Comparison of ENCODE assay signal across 1 cellular context in genomic region chr3:9552252-9552999, GRCh38.
TF ChIP-seq lines count a peak whose summit lies in the region.

No MANE protein-coding gene starts in this region.

TF ChIP-seq in WTC11, 78 proteins besides CTCF, POLR2A, EP300 and RAD21 (continued from another document):
- TF ChIP-seq CDX4 (CRISPR knock-in tag; IDR thresholded peaks at IDR 0.05; ENCODE audit: borderline replicate concordance) (no peak), PRRX2 (CRISPR knock-in tag; IDR thresholded peaks at IDR 0.05) (no peak), JAZF1 (CRISPR knock-in tag; IDR thresholded peaks at IDR 0.05) (no peak), ZNF138 (CRISPR knock-in tag; conservative IDR thresholded peaks at IDR 0.05) (peak; percentile 97), E2F4 (CRISPR knock-in tag; IDR thresholded peaks at IDR 0.05; ENCODE audit: borderline replicate concordance, low read depth) (peak; percentile 84), ELF4 (CRISPR knock-in tag; IDR thresholded peaks at IDR 0.05; ENCODE audit: low read depth) (0 out of 2 replicates have a peak, but pooled peaks have one; percentile 63), ESRRA (CRISPR knock-in tag; IDR thresholded peaks at IDR 0.05; ENCODE audit: borderline replicate concordance) (peak; percentile 96), NFYB (CRISPR knock-in tag; conservative IDR thresholded peaks at IDR 0.05; ENCODE audit: low read depth) (peak; percentile 48), SP1 (CRISPR knock-in tag; conservative IDR thresholded peaks at IDR 0.05) (peak; percentile 75), EMX1 (CRISPR knock-in tag; IDR thresholded peaks at IDR 0.05) (0 out of 2 replicates have a peak, but pooled peaks have one; percentile 67), ATF6 (CRISPR knock-in tag; IDR thresholded peaks at IDR 0.05) (no peak), ZNF263 (CRISPR knock-in tag; IDR thresholded peaks at IDR 0.05; ENCODE audit: low read depth) (peak; percentile 52; the same call in 1 of the 2 replicates), PRDM15 (CRISPR knock-in tag; IDR thresholded peaks at IDR 0.05) (peak; percentile 70), ETV6 (CRISPR knock-in tag; IDR thresholded peaks at IDR 0.05) (peak; percentile 99), TEAD4 (CRISPR knock-in tag; IDR thresholded peaks at IDR 0.05) (peak; percentile 98), RELA (CRISPR knock-in tag; IDR thresholded peaks at IDR 0.05; ENCODE audit: borderline replicate concordance) (peak; percentile 94), ZNF423 (CRISPR knock-in tag; IDR thresholded peaks at IDR 0.05) (no peak), CREB1 (CRISPR knock-in tag; IDR thresholded peaks at IDR 0.05) (peak; percentile 93), STAT6 (CRISPR knock-in tag; conservative IDR thresholded peaks at IDR 0.05; ENCODE audit: low read depth) (0 out of 2 replicates have a peak, but pooled peaks have one; percentile 81), HMGXB4 (CRISPR knock-in tag; IDR thresholded peaks at IDR 0.05) (peak; percentile 79)
- TF ChIP-seq, protein P1, sequence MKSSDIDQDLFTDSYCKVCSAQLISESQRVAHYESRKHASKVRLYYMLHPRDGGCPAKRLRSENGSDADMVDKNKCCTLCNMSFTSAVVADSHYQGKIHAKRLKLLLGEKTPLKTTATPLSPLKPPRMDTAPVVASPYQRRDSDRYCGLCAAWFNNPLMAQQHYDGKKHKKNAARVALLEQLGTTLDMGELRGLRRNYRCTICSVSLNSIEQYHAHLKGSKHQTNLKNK (CRISPR knock-in tag; IDR thresholded peaks at IDR 0.05) = no peak
- TF ChIP-seq, protein P2, sequence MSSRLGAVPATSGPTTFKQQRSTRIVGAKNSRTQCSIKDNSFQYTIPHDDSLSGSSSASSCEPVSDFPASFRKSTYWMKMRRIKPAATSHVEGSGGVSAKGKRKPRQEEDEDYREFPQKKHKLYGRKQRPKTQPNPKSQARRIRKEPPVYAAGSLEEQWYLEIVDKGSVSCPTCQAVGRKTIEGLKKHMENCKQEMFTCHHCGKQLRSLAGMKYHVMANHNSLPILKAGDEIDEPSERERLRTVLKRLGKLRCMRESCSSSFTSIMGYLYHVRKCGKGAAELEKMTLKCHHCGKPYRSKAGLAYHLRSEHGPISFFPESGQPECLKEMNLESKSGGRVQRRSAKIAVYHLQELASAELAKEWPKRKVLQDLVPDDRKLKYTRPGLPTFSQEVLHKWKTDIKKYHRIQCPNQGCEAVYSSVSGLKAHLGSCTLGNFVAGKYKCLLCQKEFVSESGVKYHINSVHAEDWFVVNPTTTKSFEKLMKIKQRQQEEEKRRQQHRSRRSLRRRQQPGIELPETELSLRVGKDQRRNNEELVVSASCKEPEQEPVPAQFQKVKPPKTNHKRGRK (CRISPR knock-in tag; IDR thresholded peaks at IDR 0.05; ENCODE audit: borderline replicate concordance) = peak; percentile 86; the same call in 1 of the 2 replicates
- TF ChIP-seq, protein P3, sequence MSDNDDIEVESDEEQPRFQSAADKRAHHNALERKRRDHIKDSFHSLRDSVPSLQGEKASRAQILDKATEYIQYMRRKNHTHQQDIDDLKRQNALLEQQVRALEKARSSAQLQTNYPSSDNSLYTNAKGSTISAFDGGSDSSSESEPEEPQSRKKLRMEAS (CRISPR knock-in tag; IDR thresholded peaks at IDR 0.05) = peak; percentile 91
- TF ChIP-seq, protein P4, sequence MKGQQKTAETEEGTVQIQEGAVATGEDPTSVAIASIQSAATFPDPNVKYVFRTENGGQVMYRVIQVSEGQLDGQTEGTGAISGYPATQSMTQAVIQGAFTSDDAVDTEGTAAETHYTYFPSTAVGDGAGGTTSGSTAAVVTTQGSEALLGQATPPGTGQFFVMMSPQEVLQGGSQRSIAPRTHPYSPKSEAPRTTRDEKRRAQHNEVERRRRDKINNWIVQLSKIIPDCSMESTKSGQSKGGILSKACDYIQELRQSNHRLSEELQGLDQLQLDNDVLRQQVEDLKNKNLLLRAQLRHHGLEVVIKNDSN (CRISPR knock-in tag; IDR thresholded peaks at IDR 0.05) = peak; percentile 84
- TF ChIP-seq, protein P5, sequence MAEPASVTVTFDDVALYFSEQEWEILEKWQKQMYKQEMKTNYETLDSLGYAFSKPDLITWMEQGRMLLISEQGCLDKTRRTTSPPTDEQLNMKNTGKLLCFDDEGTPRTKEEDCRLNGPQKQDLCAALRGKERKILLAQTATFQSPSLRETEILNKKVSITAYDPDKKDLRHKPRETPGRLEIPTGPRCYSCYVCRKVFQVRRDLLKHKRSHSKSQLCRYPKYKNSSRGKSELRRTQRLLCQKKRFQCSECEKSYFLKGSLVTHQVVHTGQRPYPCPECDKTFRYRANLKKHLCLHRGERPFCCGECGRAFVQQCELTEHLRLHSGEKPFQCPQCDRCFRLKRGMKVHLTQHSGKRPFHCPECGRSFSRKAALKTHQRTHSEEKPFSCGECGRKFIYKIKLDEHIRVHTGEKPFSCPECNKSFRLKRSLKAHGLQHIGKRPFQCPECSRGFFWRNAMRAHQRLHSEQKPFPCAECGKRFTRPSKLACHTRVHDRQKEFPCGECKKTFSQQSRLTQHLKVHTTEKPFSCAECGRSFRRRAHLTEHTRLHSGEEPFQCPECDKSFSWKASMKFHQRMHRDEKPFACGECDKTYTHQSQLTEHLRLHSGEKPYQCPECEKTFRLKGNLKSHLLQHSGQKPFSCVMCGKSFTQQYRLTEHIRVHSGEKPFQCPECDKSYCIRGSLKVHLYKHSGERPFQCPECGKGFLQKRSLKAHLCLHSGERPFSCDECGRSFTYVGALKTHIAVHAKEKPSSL (CRISPR knock-in tag; conservative IDR thresholded peaks at IDR 0.05) = no peak
